In genomic region chr5:96093890-96094381, GRCh38 we compare ENCODE assay signal across 13 cellular contexts.
DNase-seq lines count a peak whose midpoint lies in the region; ATAC-seq, FAIRE-seq and TF ChIP-seq lines count a peak whose summit lies in the region.
"Had no signal": no experiment of that assay in that cellular context is flagged by ENCODE, and none has a peak within 500 bp of the region (broad histone marks: within the 10 kb centered on the region; RNA-seq: fewer than 3 reads in every experiment).

No MANE protein-coding gene starts in this region.

- TF ChIP-seq POLR2A in suprapubic skin (IDR thresholded peaks at IDR 0.05): no peak

- CTCF ChIA-PET in HEK293 (lab: Yijun Ruan, JAX): interaction anchor here (1.1 kb wide), 1 partner anchor 134 kb away, joined by 3 read pairs; no protein-coding TSS in a partner anchor

- ATAC-seq in SK-N-SH treated with all-trans-retinoic acid at 6 μM for 48 hours: peak; percentile 58
- ATAC-seq in GM18498 (IDR thresholded peaks at IDR 0.05; ENCODE audit: unreplicated experiment): no peak
- ATAC-seq in HG02885 (IDR thresholded peaks at IDR 0.05; ENCODE audit: poor library complexity, unreplicated experiment): no peak

- H3K9me3 ChIP-seq in HEK293 (ENCODE audit: control insufficient read depth, insufficient read depth, low read depth, low read length): no peaks in the 10 kb centered on the region
- H3K9me3 ChIP-seq in suprapubic skin: peaks cover 2% of the 10 kb centered on the region
- H3K9me3 ChIP-seq: thoracic aorta had no signal

- no peak for DNase-seq in suprapubic skin (ENCODE audit: low spot score in 2 of 2)
- DNase-seq in DMS79 treated with DMSO at 0.1 percent for 48 hours (lab: John Stamatoyannopoulos, UW): no peak
- DNase-seq: activated effector memory CD4-positive, alpha-beta T cell treated with anti-CD3 and anti-CD28 coated beads, Interleukin-2, amount 50 U/mL, for 16 hours; erythroblast; MG63; NCI-H345; RPMI8226 had no signal

- POLR2A ChIA-PET in HEK293 (lab: Yijun Ruan, JAX): no interaction called here

- peak; percentile 98 for FAIRE-seq in islet of Langerhans (lab: Jason Lieb, UNC)

- WGBS in suprapubic skin: 47% methylated on average over 1 of the region's 1 CpG

- H3K27ac ChIP-seq in HEK293 (ENCODE audit: extremely low read depth, low read depth, low read length) (no peak overlapping the region), suprapubic skin (peak overlapping the region; percentile 55)

- no peaks in the 10 kb centered on the region for H3K27me3 ChIP-seq in suprapubic skin
- H3K27me3 ChIP-seq: MG63 had no signal

- H3K36me3 ChIP-seq in HEK293 (ENCODE audit: control insufficient read depth in 2 of 2, insufficient read depth in 1 of 2, low read length in 2 of 2) (no peaks in the 10 kb centered on the region), suprapubic skin (no peaks in the 10 kb centered on the region)
- H3K36me3 ChIP-seq: MG63, thoracic aorta had no signal

- H3K4me1 ChIP-seq in HEK293 (ENCODE audit: control insufficient read depth, insufficient read depth, low read length) (0 out of 2 replicates have a peak, but pooled peaks cover 3% of the 10 kb centered on the region), suprapubic skin (peaks cover 22% of the 10 kb centered on the region)

- TF ChIP-seq CTCF in HEK293 (tag by site-specific recombination; IDR thresholded peaks at IDR 0.05): no peak
- TF ChIP-seq CTCF in suprapubic skin (IDR thresholded peaks at IDR 0.05): no peak

- no peak for TF ChIP-seq EP300 in suprapubic skin (IDR thresholded peaks at IDR 0.05)

- no peak overlapping the region for H3K4me3 ChIP-seq in HEK293 (ENCODE audit: low read depth, low read length)
- H3K4me3 ChIP-seq in suprapubic skin: no peak overlapping the region
- H3K4me3 ChIP-seq: MG63, thoracic aorta had no signal

TF ChIP-seq in HEK293, 187 proteins besides CTCF, POLR2A, EP300 and RAD21:
- TF ChIP-seq ZNF341 (tag by site-specific recombination; IDR thresholded peaks at IDR 0.05; ENCODE audit: low read depth): no peak
- TF ChIP-seq SCRT2 (tag by site-specific recombination; IDR thresholded peaks at IDR 0.05): 0 out of 2 replicates have a peak, but pooled peaks have one; percentile 19
- TF ChIP-seq FEZF1 (tag by site-specific recombination; IDR thresholded peaks at IDR 0.05): no peak
- TF ChIP-seq ZNF560 (tag by site-specific recombination; IDR thresholded peaks at IDR 0.05; ENCODE audit: borderline replicate concordance): no peak
- no peak for TF ChIP-seq ZNF529 (tag by site-specific recombination; IDR thresholded peaks at IDR 0.05; ENCODE audit: insufficient replicate concordance)
- TF ChIP-seq PRDM6 (tag by site-specific recombination; IDR thresholded peaks at IDR 0.05): peak; percentile 20; the same call in 1 of the 2 replicates
- no peak for TF ChIP-seq PRDM1 (tag by site-specific recombination; IDR thresholded peaks at IDR 0.05)
- no peak for TF ChIP-seq ZNF658 (tag by site-specific recombination; IDR thresholded peaks at IDR 0.05)
- no peak for TF ChIP-seq ZBTB17 (tag by site-specific recombination; IDR thresholded peaks at IDR 0.05)
- no peak for TF ChIP-seq ZNF610 (tag by site-specific recombination; IDR thresholded peaks at IDR 0.05; ENCODE audit: borderline replicate concordance)
- TF ChIP-seq AEBP2 (tag by site-specific recombination; IDR thresholded peaks at IDR 0.05; ENCODE audit: borderline replicate concordance): no peak
- no peak for TF ChIP-seq ZNF214 (tag by site-specific recombination; IDR thresholded peaks at IDR 0.05; ENCODE audit: borderline replicate concordance)
- TF ChIP-seq ZNF580 (tag by site-specific recombination; IDR thresholded peaks at IDR 0.05): no peak
- no peak for TF ChIP-seq REPIN1 (tag by site-specific recombination; IDR thresholded peaks at IDR 0.05; ENCODE audit: low read depth)

TF ChIP-seq in SK-N-SH treated with all-trans-retinoic acid at 6 μM for 48 hours, 23 proteins besides CTCF, POLR2A, EP300 and RAD21:
- TF ChIP-seq ZNF70 (CRISPR knock-in tag; IDR thresholded peaks at IDR 0.05) (no peak), ISL1 (CRISPR knock-in tag; IDR thresholded peaks at IDR 0.05) (no peak)
